In the genomic region with DNA sequence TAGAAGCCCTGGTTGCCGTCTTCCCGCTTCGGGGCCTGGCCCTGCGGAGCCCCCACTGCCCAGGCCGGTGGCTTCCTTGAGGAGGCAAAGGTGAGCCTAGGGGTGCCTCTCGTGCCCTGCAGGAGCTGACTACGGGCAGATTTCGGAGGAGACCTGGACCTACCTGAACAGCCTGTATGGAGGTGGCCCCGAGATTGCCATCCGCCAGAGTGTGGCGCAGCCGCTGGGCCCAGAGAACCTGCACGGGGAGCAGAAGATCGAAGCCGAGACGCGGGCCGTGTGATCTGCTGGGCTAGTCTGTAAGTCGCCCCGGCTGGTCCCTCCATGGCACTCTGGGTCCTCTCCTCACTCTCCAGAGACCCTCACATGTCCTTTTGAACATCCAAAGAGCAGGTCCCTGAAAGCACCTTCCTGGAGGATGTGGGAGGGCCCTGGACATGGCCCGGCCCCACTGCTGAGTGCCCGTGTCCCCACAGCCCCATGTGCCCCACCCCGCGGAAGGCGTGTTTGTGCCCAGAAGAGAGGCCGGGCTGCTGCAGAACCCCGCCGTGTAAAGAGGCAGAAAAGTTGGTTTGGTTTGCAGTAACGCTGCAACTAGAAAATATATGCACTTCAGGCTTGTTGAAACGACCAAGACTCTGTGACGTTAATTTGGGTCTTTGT, we compare ENCODE assay signal across 1 cellular context.
TF ChIP-seq lines count a peak whose summit lies in the region.

No MANE protein-coding gene starts in this region.

TF ChIP-seq in WTC11, 78 proteins besides CTCF, POLR2A, EP300 and RAD21 (continued from another document):
- TF ChIP-seq, protein P1, sequence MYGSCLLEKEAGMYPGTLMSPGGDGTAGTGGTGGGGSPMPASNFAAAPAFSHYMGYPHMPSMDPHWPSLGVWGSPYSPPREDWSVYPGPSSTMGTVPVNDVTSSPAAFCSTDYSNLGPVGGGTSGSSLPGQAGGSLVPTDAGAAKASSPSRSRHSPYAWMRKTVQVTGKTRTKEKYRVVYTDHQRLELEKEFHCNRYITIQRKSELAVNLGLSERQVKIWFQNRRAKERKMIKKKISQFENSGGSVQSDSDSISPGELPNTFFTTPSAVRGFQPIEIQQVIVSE (CRISPR knock-in tag; IDR thresholded peaks at IDR 0.05; ENCODE audit: borderline replicate concordance) = no peak
- TF ChIP-seq, protein P2, sequence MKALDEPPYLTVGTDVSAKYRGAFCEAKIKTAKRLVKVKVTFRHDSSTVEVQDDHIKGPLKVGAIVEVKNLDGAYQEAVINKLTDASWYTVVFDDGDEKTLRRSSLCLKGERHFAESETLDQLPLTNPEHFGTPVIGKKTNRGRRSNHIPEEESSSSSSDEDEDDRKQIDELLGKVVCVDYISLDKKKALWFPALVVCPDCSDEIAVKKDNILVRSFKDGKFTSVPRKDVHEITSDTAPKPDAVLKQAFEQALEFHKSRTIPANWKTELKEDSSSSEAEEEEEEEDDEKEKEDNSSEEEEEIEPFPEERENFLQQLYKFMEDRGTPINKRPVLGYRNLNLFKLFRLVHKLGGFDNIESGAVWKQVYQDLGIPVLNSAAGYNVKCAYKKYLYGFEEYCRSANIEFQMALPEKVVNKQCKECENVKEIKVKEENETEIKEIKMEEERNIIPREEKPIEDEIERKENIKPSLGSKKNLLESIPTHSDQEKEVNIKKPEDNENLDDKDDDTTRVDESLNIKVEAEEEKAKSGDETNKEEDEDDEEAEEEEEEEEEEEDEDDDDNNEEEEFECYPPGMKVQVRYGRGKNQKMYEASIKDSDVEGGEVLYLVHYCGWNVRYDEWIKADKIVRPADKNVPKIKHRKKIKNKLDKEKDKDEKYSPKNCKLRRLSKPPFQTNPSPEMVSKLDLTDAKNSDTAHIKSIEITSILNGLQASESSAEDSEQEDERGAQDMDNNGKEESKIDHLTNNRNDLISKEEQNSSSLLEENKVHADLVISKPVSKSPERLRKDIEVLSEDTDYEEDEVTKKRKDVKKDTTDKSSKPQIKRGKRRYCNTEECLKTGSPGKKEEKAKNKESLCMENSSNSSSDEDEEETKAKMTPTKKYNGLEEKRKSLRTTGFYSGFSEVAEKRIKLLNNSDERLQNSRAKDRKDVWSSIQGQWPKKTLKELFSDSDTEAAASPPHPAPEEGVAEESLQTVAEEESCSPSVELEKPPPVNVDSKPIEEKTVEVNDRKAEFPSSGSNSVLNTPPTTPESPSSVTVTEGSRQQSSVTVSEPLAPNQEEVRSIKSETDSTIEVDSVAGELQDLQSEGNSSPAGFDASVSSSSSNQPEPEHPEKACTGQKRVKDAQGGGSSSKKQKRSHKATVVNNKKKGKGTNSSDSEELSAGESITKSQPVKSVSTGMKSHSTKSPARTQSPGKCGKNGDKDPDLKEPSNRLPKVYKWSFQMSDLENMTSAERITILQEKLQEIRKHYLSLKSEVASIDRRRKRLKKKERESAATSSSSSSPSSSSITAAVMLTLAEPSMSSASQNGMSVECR (CRISPR knock-in tag; IDR thresholded peaks at IDR 0.05; ENCODE audit: borderline replicate concordance) = no peak
- TF ChIP-seq ATF1 (CRISPR knock-in tag; IDR thresholded peaks at IDR 0.05) = no peak
- no peak for TF ChIP-seq SOX15 (CRISPR knock-in tag; IDR thresholded peaks at IDR 0.05)
- TF ChIP-seq, protein P3, sequence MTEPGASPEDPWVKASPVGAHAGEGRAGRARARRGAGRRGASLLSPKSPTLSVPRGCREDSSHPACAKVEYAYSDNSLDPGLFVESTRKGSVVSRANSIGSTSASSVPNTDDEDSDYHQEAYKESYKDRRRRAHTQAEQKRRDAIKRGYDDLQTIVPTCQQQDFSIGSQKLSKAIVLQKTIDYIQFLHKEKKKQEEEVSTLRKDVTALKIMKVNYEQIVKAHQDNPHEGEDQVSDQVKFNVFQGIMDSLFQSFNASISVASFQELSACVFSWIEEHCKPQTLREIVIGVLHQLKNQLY (CRISPR knock-in tag; IDR thresholded peaks at IDR 0.05) = no peak
- TF ChIP-seq SMAD4 (CRISPR knock-in tag; IDR thresholded peaks at IDR 0.05) = no peak
- TF ChIP-seq, protein P4, sequence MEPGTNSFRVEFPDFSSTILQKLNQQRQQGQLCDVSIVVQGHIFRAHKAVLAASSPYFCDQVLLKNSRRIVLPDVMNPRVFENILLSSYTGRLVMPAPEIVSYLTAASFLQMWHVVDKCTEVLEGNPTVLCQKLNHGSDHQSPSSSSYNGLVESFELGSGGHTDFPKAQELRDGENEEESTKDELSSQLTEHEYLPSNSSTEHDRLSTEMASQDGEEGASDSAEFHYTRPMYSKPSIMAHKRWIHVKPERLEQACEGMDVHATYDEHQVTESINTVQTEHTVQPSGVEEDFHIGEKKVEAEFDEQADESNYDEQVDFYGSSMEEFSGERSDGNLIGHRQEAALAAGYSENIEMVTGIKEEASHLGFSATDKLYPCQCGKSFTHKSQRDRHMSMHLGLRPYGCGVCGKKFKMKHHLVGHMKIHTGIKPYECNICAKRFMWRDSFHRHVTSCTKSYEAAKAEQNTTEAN (CRISPR knock-in tag; IDR thresholded peaks at IDR 0.05) = no peak
- no peak for TF ChIP-seq JUN (CRISPR knock-in tag; IDR thresholded peaks at IDR 0.05)
TF ChIP-seq in WTC11: peak in this region for 0.
